17 cellular contexts compared by ENCODE assay signal in the genomic region with DNA sequence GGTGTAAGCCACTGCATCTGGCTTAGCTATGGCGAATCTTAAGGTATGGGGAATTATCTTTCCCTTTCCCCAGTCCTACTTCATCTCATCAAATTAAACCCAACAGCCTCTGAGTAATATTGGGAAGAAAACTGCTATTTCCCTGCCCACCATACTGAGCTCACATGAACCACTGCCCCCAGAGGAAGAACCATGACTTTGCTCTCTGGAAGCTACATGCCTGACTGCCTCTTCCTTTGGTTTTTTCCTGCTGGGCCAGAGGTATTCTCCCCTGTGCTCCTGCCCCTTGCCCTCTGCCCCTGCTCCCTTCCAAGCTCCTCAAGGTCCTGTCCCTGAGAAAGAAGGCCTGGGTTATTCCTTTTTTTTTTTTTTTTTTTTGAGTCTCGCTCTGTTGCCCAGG. TPM values are rescaled to one million over a fixed set of nuclear protein-coding genes. Genes with fewer than 3 reads are reported as not detected.
DNase-seq lines count a peak whose midpoint lies in the region; ATAC-seq and TF ChIP-seq lines count a peak whose summit lies in the region.
"Had no signal": no experiment of that assay in that cellular context is flagged by ENCODE, and none has a peak within 500 bp of the region (broad histone marks: within the 10 kb centered on the region; RNA-seq: fewer than 3 reads in every experiment).

No MANE protein-coding gene starts in this region.

- DNase-seq in activated T-cell treated with anti-CD3 and anti-CD28 coated beads, Interleukin-2, amount 50 U/mL, for 72 hours, result no peak
- DNase-seq in activated T-cell treated with anti-CD3 and anti-CD28 coated beads, Interleukin-2, amount 50 U/mL, for 48 hours, result no peak
- DNase-seq in choroid plexus epithelial cell (ENCODE audit: low read depth) (no peak), kidney tubule cell (ENCODE audit: low spot score) (peak; percentile 35), DMS 273 (lab: John Stamatoyannopoulos, UW; ENCODE audit: unreplicated experiment) (no peak), GDM1 (lab: John Stamatoyannopoulos, UW) (no peak)
- DNase-seq: 8988T; NCI-H1048; NCI-H1694; NCI-H2107; NCI-H226; NCI-H526 treated with DMSO at 0.1 percent for 48 hours; NK-92 treated with Interleukin-12 subunit alpha and Interleukin-12 subunit beta, amount 100 ng/mL, for 24 hours; PC-3 had no signal

- H3K36me3 Mint-ChIP-seq in activated T-cell treated with anti-CD3 and anti-CD28 coated beads, Interleukin-2, amount 50 U/mL, for 72 hours (ENCODE audit: insufficient read depth in 2 of 2), result peaks cover 6 to 24% of the 10 kb centered on the region in 2 donors

- H3K4me3 ChIP-seq in choroid plexus epithelial cell (ENCODE audit: low read depth, low read length), result no peak overlapping the region
- H3K4me3 ChIP-seq: BLaER1 treated with 17β-estradiol and CSF1 and Interleukin-3, amounts not matched to agents 10 nM and 100 nM had no signal

- no peaks in the 10 kb centered on the region for H3K27me3 Mint-ChIP-seq in activated T-cell treated with anti-CD3 and anti-CD28 coated beads, Interleukin-2, amount 50 U/mL, for 72 hours (ENCODE audit: low read depth)

- no peak for ATAC-seq in activated T-cell treated with anti-CD3 and anti-CD28 coated beads, Interleukin-2, amount 50 U/mL, for 72 hours (replicated peaks in 1 of 2)
- no peak for ATAC-seq in HG02763 (IDR thresholded peaks at IDR 0.05; ENCODE audit: unreplicated experiment)
- ATAC-seq in GM21717 (IDR thresholded peaks at IDR 0.05; ENCODE audit: unreplicated experiment), result no peak
- ATAC-seq: PC-3 had no signal

- peaks cover 5% of the 10 kb centered on the region for H3K4me1 Mint-ChIP-seq in activated T-cell treated with anti-CD3 and anti-CD28 coated beads, Interleukin-2, amount 50 U/mL, for 72 hours (ENCODE audit: low read depth)

- no peak overlapping the region for H3K4me3 Mint-ChIP-seq in activated T-cell treated with anti-CD3 and anti-CD28 coated beads, Interleukin-2, amount 50 U/mL, for 72 hours

- no peaks in the 10 kb centered on the region for H3K9me3 Mint-ChIP-seq in activated T-cell treated with anti-CD3 and anti-CD28 coated beads, Interleukin-2, amount 50 U/mL, for 72 hours

- peak overlapping the region; percentile 83 for H3K27ac Mint-ChIP-seq in activated T-cell treated with anti-CD3 and anti-CD28 coated beads, Interleukin-2, amount 50 U/mL, for 72 hours

- TF ChIP-seq CTCF in choroid plexus epithelial cell (conservative IDR thresholded peaks at IDR 0.05; ENCODE audit: low read depth, low read length), result peak; percentile 11

RNA-seq across cellular contexts. Expression of a gene that starts 15.2 kb away (rescaled TPM):
- 10 to 100 TPM; 13.6 to 13.9 TPM for total RNA-seq in activated T-cell treated with anti-CD3 and anti-CD28 coated beads, Interleukin-2, amount 50 U/mL, for 72 hours

RNA-seq across cellular contexts. Expression of a gene that starts 36.6 kb away (rescaled TPM):
- 10 to 100 TPM; 38.2 to 42.3 TPM for total RNA-seq in activated T-cell treated with anti-CD3 and anti-CD28 coated beads, Interleukin-2, amount 50 U/mL, for 72 hours

RNA-seq across cellular contexts. Expression of a gene that starts 37.4 kb away (rescaled TPM):
- 10 to 100 TPM; 67.4 to 83.7 TPM for total RNA-seq in activated T-cell treated with anti-CD3 and anti-CD28 coated beads, Interleukin-2, amount 50 U/mL, for 72 hours

RNA-seq across cellular contexts. Expression of a gene that starts 56.7 kb away (rescaled TPM):
- total RNA-seq in activated T-cell treated with anti-CD3 and anti-CD28 coated beads, Interleukin-2, amount 50 U/mL, for 72 hours, result 10 to 100 TPM; 38.5 to 41.6 TPM
